In the genomic region with DNA sequence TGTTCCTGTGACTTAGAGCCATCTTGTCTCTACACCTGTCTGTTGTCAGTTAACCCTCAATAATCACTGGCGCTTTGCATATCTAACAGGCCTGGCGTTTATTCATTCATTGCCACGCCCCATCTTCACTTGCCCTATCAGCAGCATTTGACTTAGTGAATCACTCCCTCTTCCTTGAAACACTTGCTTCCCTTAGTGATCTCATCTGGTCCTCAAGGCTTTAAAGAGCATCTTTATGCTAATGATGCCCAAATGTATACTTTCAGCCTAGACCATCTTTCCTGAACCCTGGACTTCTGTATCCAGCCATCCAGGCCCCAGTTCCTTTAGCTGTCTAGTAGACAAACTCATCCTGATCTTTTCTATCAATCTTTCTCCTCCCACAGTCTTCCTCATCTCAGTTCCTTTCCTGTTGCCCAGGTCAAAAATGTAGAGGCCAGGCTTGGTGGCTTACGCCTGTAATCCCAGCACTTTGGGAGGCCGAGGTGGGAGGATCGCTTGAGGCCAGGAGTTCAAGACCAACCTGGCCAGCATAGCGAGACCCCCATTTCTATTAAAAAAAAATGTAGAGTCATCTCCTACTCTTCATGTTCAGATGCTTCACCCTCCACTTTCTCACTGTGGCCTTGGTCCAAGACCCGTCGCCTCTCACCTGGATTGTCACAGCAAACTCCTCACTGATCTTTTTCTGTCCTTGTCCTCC, we compare ENCODE assay signal across 13 cellular contexts. TPM values are rescaled to one million over a fixed set of nuclear protein-coding genes. Genes with fewer than 3 reads are reported as not detected.
DNase-seq lines count a peak whose midpoint lies in the region; ATAC-seq, FAIRE-seq and TF ChIP-seq lines count a peak whose summit lies in the region.
"Had no signal": no experiment of that assay in that cellular context is flagged by ENCODE, and none has a peak within 500 bp of the region (broad histone marks: within the 10 kb centered on the region; RNA-seq: fewer than 3 reads in every experiment).

No MANE protein-coding gene starts in this region.

- H3K27me3 Mint-ChIP-seq in T-helper 17 cell (peaks cover 68% of the 10 kb centered on the region), immature natural killer cell (ENCODE audit: low read depth in 3 of 3) (peaks cover 7 to 29% (median 17%) of the 10 kb centered on the region in 3 donors)

- DNase-seq in A673 (ENCODE audit: low spot score): peak; percentile 51
- DNase-seq in Daoy (ENCODE audit: low read depth): peak; percentile 58
- no peak for DNase-seq in T-helper 17 cell
- no peak for DNase-seq in immature natural killer cell
- DNase-seq in GM19239 (ENCODE audit: insufficient read length, low spot score): no peak
- no peak for DNase-seq in MM.1S
- DNase-seq in NCI-H446 (lab: John Stamatoyannopoulos, UW): no peak
- DNase-seq: mammary epithelial cell; spleen; stimulated activated naive CD4-positive, alpha-beta T cell treated with Interleukin-2 at 50 U/mL for 16 hours had no signal

- H3F3A ChIP-seq in MM.1S (ENCODE audit: insufficient read depth, low read length): no peaks in the 10 kb centered on the region

- intact Hi-C loops in A673 (cut with micrococcal nuclease; ENCODE audit: unreplicated experiment): no loop called here

- ATAC-seq in T-helper 17 cell (no peak), GM21360 (IDR thresholded peaks at IDR 0.05; ENCODE audit: unreplicated experiment) (no peak)

- H3K4me1 Mint-ChIP-seq in T-helper 17 cell (peaks cover 20% of the 10 kb centered on the region), immature natural killer cell (peaks cover 23 to 31% of the 10 kb centered on the region in 2 donors)

- H3K79me2 ChIP-seq in MM.1S (ENCODE audit: low read length): no peaks in the 10 kb centered on the region

- POLR2A ChIA-PET in A673 (lab: Charles Lee; ENCODE audit: low non-redundant PET): no interaction called here

- H3K4me3 Mint-ChIP-seq in T-helper 17 cell: peak overlapping the region; percentile 93
- peak overlapping the region; percentile 74 to 95 (median 88) for H3K4me3 Mint-ChIP-seq in immature natural killer cell

- H3K9me3 Mint-ChIP-seq in immature natural killer cell: peaks cover 0 to 7% (median 0%) of the 10 kb centered on the region in 6 donors

- H3K27ac Mint-ChIP-seq in T-helper 17 cell: no peak overlapping the region
- peak overlapping the region in 3 of 6 donors; percentile 1 to 48 (median 18) for H3K27ac Mint-ChIP-seq in immature natural killer cell

- FAIRE-seq in GM19239 (lab: Jason Lieb, UNC): no peak

- CTCF ChIA-PET in A673 (lab: Charles Lee): no interaction called here

- no TSS peak for BruUV-seq in A673 (replicated peaks; lab: Mats Ljungman, UMichigan)

- H3K4me3 ChIP-seq in A673 (ENCODE audit: low read depth, low read length, poor library complexity, severe bottlenecking) (no peak overlapping the region), MM.1S (ENCODE audit: low read length) (no peak overlapping the region)

- H3K36me3 ChIP-seq in A673 (ENCODE audit: insufficient read depth, low read length, poor library complexity, severe bottlenecking): no peaks in the 10 kb centered on the region
- no peaks in the 10 kb centered on the region for H3K36me3 ChIP-seq in MM.1S (replicated peaks; ENCODE audit: insufficient read depth, low read length)
- H3K36me3 ChIP-seq: spleen had no signal

- H3K9me3 ChIP-seq in A673 (ENCODE audit: low read depth, low read length, poor library complexity, severe bottlenecking) (no peaks in the 10 kb centered on the region), T-helper 17 cell (ENCODE audit: control insufficient read depth, low read length, poor library complexity, severe bottlenecking) (no peaks in the 10 kb centered on the region), MM.1S (replicated peaks; ENCODE audit: insufficient read depth, low read length) (no peaks in the 10 kb centered on the region)
- H3K9me3 ChIP-seq: spleen had no signal

- H3K4me1 ChIP-seq in A673 (ENCODE audit: insufficient read depth, low read length, poor library complexity, severe bottlenecking) (peaks cover 18% of the 10 kb centered on the region), MM.1S (ENCODE audit: low read length) (peaks cover 5% of the 10 kb centered on the region; the same call in 1 of the 2 replicates)

- H3K36me3 Mint-ChIP-seq in T-helper 17 cell (ENCODE audit: low read depth) (peaks cover 23% of the 10 kb centered on the region), immature natural killer cell (no peaks in the 10 kb centered on the region)

- H2AFZ ChIP-seq in MM.1S (ENCODE audit: low read length): no peak overlapping the region

- H3K27me3 ChIP-seq in A673 (replicated peaks; ENCODE audit: insufficient read depth, low read depth, low read length, poor library complexity) (no peaks in the 10 kb centered on the region), MM.1S (replicated peaks; ENCODE audit: insufficient read depth, low read length) (peaks cover 40% of the 10 kb centered on the region)

- H3K27ac ChIP-seq in A673 (ENCODE audit: low read depth, low read length, poor library complexity, severe bottlenecking): no peak overlapping the region
- H3K27ac ChIP-seq in MM.1S (ENCODE audit: low read length): no peak overlapping the region
- H3K27ac ChIP-seq: spleen, VCaP had no signal

- no peaks in the 10 kb centered on the region for H3K9me2 ChIP-seq in MM.1S (replicated peaks; ENCODE audit: insufficient read depth, low read length)

- no peak overlapping the region for H3K9ac ChIP-seq in MM.1S (ENCODE audit: low read length)

- no peak overlapping the region for H3K4me2 ChIP-seq in MM.1S (ENCODE audit: low read depth, low read length)

- no peak for TF ChIP-seq CTCF in A673 (conservative IDR thresholded peaks at IDR 0.05; ENCODE audit: low read depth, low read length)
- TF ChIP-seq CTCF in MM.1S (IDR thresholded peaks at IDR 0.05; ENCODE audit: low read length): no peak

- H4K20me1 ChIP-seq in MM.1S (ENCODE audit: insufficient read depth, low read length): no peaks in the 10 kb centered on the region

RNA-seq across cellular contexts. Expression of a gene that starts 1.4 kb away (rescaled TPM):
- total RNA-seq in A673 (2021) (1.1 and 3.5 TPM in 2 replicates), T-helper 17 cell (under 1 TPM; 0.07 to 0.10 TPM)
- 0.24 and 0.34 TPM in 2 replicates for total RNA-seq in Daoy (2014; rRNA removed; shearing (Covaris generic))
- polyA plus RNA-seq in immature natural killer cell: under 1 TPM in 2 of 3 donors, not detected in 1; 0.18 to 0.25 TPM
- polyA plus RNA-seq: aorta had no signal

RNA-seq across cellular contexts. Expression of a gene that starts 46.3 kb away (rescaled TPM):
- total RNA-seq in A673 (2021) (0.28 and 0.32 TPM in 2 replicates), T-helper 17 cell (not detected)
- total RNA-seq in Daoy (2014; rRNA removed; shearing (Covaris generic)): not detected in 2 replicates
- not detected for polyA plus RNA-seq in immature natural killer cell
- total RNA-seq: aorta, mammary epithelial cell had no signal
- polyA plus RNA-seq: aorta, mammary epithelial cell had no signal

Comparison
In these comparisons a context has a peak if more than half of its experiments do, and no peak if none do; other contexts are left out.
1. DNase-seq: peak in A673 (single experiment) and Daoy (single experiment); none in T-helper 17 cell (0 of 3), immature natural killer cell (0 of 3), GM19239 (single experiment), MM.1S (single experiment) and NCI-H446 (0 of 2).